Comparison of ENCODE assay signal across 23 cellular contexts in genomic region chr6:155038527-155038926, GRCh38.
"Had no signal": no experiment of that assay in that cellular context is flagged by ENCODE, and none has a peak within 500 bp of the region (broad histone marks: within the 10 kb centered on the region; RNA-seq: fewer than 3 reads in every experiment).

No MANE protein-coding gene starts in this region.

- H3K27me3 ChIP-seq: SJSA1 had no signal

- FAIRE-seq: HepG2 had no signal

- DNase-seq: IMR-90; Kasumi-1; MM.1S; NCI-H1092 treated with DMSO at 0.1 percent for 48 hours; NCI-H1436; NCI-H187; NCI-H2029; NCI-H2081 treated with DMSO at 0.1 percent for 48 hours; NCI-H2171; NCI-H226; NCI-H446; NCI-H510A; NCI-H524 treated with DMSO at 0.1 percent for 48 hours; NCI-H69; NCI-H774; NK-92 treated with Interleukin-12 subunit alpha and Interleukin-12 subunit beta, amount 100 ng/mL, for 24 hours; PC-3; Right ventricle myocardium superior; SIG-M5 had no signal

- H3K4me3 ChIP-seq: SJSA1, SK-N-MC had no signal

- H3K4me1 ChIP-seq: SJSA1 had no signal

- H3K27ac ChIP-seq: KMS-11, SJSA1, SK-N-MC had no signal

- H3K4me2 ChIP-seq: KMS-11 had no signal

- H3K9ac ChIP-seq: KMS-11 had no signal

- ATAC-seq: HepG2, PC-3 had no signal
